ENCODE assay signal across 17 cellular contexts in genomic region chr16:24991349-24991748, GRCh38. TPM values are rescaled to one million over a fixed set of nuclear protein-coding genes. Genes with fewer than 3 reads are reported as not detected.
DNase-seq lines count a peak whose midpoint lies in the region; ATAC-seq and TF ChIP-seq lines count a peak whose summit lies in the region.
"Had no signal": no experiment of that assay in that cellular context is flagged by ENCODE, and none has a peak within 500 bp of the region (broad histone marks: within the 10 kb centered on the region; RNA-seq: fewer than 3 reads in every experiment).

No MANE protein-coding gene starts in this region.

- H3K36me3 Mint-ChIP-seq in activated naive CD8-positive, alpha-beta T cell = no peaks in the 10 kb centered on the region
- H3K36me3 Mint-ChIP-seq in activated naive CD8-positive, alpha-beta T cell treated with anti-CD3 and anti-CD28 coated beads for 36 hours = peaks cover 5% of the 10 kb centered on the region
- H3K36me3 Mint-ChIP-seq in endodermal cell (ENCODE audit: low read depth) = no peaks in the 10 kb centered on the region
- H3K36me3 Mint-ChIP-seq in nephron progenitor cell (ENCODE audit: low read depth) = peaks cover 23% of the 10 kb centered on the region

- H3K27me3 ChIP-seq in endodermal cell (ENCODE audit: control insufficient read depth, insufficient read depth, low read length, poor library complexity, severe bottlenecking) (no peaks in the 10 kb centered on the region), tibial nerve (no peaks in the 10 kb centered on the region)
- H3K27me3 ChIP-seq: body of pancreas had no signal

- ATAC-seq in GM18909 (IDR thresholded peaks at IDR 0.05; ENCODE audit: poor library complexity, unreplicated experiment) (no peak), HG03196 (IDR thresholded peaks at IDR 0.05; ENCODE audit: unreplicated experiment) (no peak), GM18868 (IDR thresholded peaks at IDR 0.05; ENCODE audit: unreplicated experiment) (no peak)
- ATAC-seq: body of pancreas had no signal

- no peak for TF ChIP-seq POLR2A in tibial nerve (IDR thresholded peaks at IDR 0.05)

- H3K27ac Mint-ChIP-seq in activated naive CD8-positive, alpha-beta T cell = peak overlapping the region; percentile 35
- no peak overlapping the region for H3K27ac Mint-ChIP-seq in activated naive CD8-positive, alpha-beta T cell treated with anti-CD3 and anti-CD28 coated beads for 36 hours
- peak overlapping the region; percentile 18 for H3K27ac Mint-ChIP-seq in endodermal cell
- peak overlapping the region; percentile 59 for H3K27ac Mint-ChIP-seq in nephron progenitor cell

- H3K4me1 ChIP-seq in endodermal cell (ENCODE audit: control insufficient read depth, insufficient read depth, low read length) (peaks cover 11% of the 10 kb centered on the region), tibial nerve (peaks cover 0 to 100% (median 71%) of the 10 kb centered on the region in 4 donors)

- H3K4me3 Mint-ChIP-seq in activated naive CD8-positive, alpha-beta T cell = no peak overlapping the region
- no peak overlapping the region for H3K4me3 Mint-ChIP-seq in activated naive CD8-positive, alpha-beta T cell treated with anti-CD3 and anti-CD28 coated beads for 36 hours
- no peak overlapping the region for H3K4me3 Mint-ChIP-seq in endodermal cell
- H3K4me3 Mint-ChIP-seq in nephron progenitor cell = no peak overlapping the region

- H3K9me3 ChIP-seq in endodermal cell (ENCODE audit: control insufficient read depth, low read length) = no peaks in the 10 kb centered on the region
- H3K9me3 ChIP-seq in tibial nerve = no peaks in the 10 kb centered on the region
- H3K9me3 ChIP-seq: body of pancreas had no signal

- no peak overlapping the region for H3K9ac ChIP-seq in endodermal cell (ENCODE audit: extremely low read depth, low read length, poor library complexity, severe bottlenecking)

- no peak overlapping the region for H3K27ac ChIP-seq in endodermal cell (ENCODE audit: low read depth, low read length)
- peak overlapping the region in 3 of 4 donors; percentile 13 to 92 (median 77) for H3K27ac ChIP-seq in tibial nerve
- H3K27ac ChIP-seq: body of pancreas, HL-60 had no signal

- no peaks in the 10 kb centered on the region for H3K36me3 ChIP-seq in endodermal cell (ENCODE audit: control insufficient read depth, insufficient read depth, low read length)
- H3K36me3 ChIP-seq in tibial nerve = no peaks in the 10 kb centered on the region

- no peak for TF ChIP-seq EP300 in tibial nerve (IDR thresholded peaks at IDR 0.05)

- H3K27me3 Mint-ChIP-seq in activated naive CD8-positive, alpha-beta T cell = no peaks in the 10 kb centered on the region
- no peaks in the 10 kb centered on the region for H3K27me3 Mint-ChIP-seq in activated naive CD8-positive, alpha-beta T cell treated with anti-CD3 and anti-CD28 coated beads for 36 hours
- H3K27me3 Mint-ChIP-seq in endodermal cell (ENCODE audit: insufficient read depth) (no peaks in the 10 kb centered on the region), nephron progenitor cell (ENCODE audit: low read depth, poor library complexity) (no peaks in the 10 kb centered on the region)

- WGBS in endodermal cell (ENCODE audit: insufficient coverage in 1 of 2, insufficient read length in 1 of 2), 2 experiments = 82 to 96% methylated on average over 5 of the region's 5 CpGs
- 23 to 33% methylated on average over 5 of the region's 5 CpGs for WGBS in tibial nerve, 2 donors

- peaks cover 86% of the 10 kb centered on the region for H3K4me1 Mint-ChIP-seq in activated naive CD8-positive, alpha-beta T cell (ENCODE audit: low read depth)
- peaks cover 71% of the 10 kb centered on the region for H3K4me1 Mint-ChIP-seq in activated naive CD8-positive, alpha-beta T cell treated with anti-CD3 and anti-CD28 coated beads for 36 hours
- peaks cover 32% of the 10 kb centered on the region for H3K4me1 Mint-ChIP-seq in endodermal cell
- peaks cover 44% of the 10 kb centered on the region for H3K4me1 Mint-ChIP-seq in nephron progenitor cell

- DNase-seq in activated naive CD8-positive, alpha-beta T cell treated with anti-CD3 and anti-CD28 coated beads for 36 hours = no peak
- DNase-seq in endodermal cell (no peak), nephron progenitor cell (no peak), tibial nerve (ENCODE audit: low spot score in 2 of 2) (no peak)
- DNase-seq: activated CD4-positive, alpha-beta T cell treated with anti-CD3 and anti-CD28 coated beads, Interleukin-2, amount 50 U/mL, for 4 hours; body of pancreas; effector CD8-positive, alpha-beta T cell; foreskin melanocyte; NCI-H2029 treated with DMSO at 0.1 percent for 48 hours; stimulated activated CD4-positive, alpha-beta T cell treated with anti-CD3 and anti-CD28 coated beads, Interleukin-4, amount 100 ng/mL, for 24 hours; stimulated activated naive CD4-positive, alpha-beta T cell treated with Interleukin-2 at 50 U/mL for 16 hours; T-helper 9 cell had no signal

- TF ChIP-seq CTCF in endodermal cell (conservative IDR thresholded peaks at IDR 0.05) = no peak
- no peak for TF ChIP-seq CTCF in nephron progenitor cell (IDR thresholded peaks at IDR 0.05)
- TF ChIP-seq CTCF in tibial nerve (IDR thresholded peaks at IDR 0.05) = no peak

- H3K9me3 Mint-ChIP-seq in activated naive CD8-positive, alpha-beta T cell (ENCODE audit: low read depth) = no peaks in the 10 kb centered on the region
- no peaks in the 10 kb centered on the region for H3K9me3 Mint-ChIP-seq in activated naive CD8-positive, alpha-beta T cell treated with anti-CD3 and anti-CD28 coated beads for 36 hours
- H3K9me3 Mint-ChIP-seq in endodermal cell (no peaks in the 10 kb centered on the region), nephron progenitor cell (no peaks in the 10 kb centered on the region)

- H3K4me3 ChIP-seq in endodermal cell (ENCODE audit: low read length) = no peak overlapping the region
- H3K4me3 ChIP-seq in tibial nerve = no peak overlapping the region
- H3K4me3 ChIP-seq: body of pancreas had no signal

RNA-seq across cellular contexts. Expression of gene ARHGAP17, which starts 23.8 kb away (rescaled TPM):
- total RNA-seq in activated naive CD8-positive, alpha-beta T cell treated with anti-CD3 and anti-CD28 coated beads for 36 hours = 10 to 100 TPM; 72.5 to 79.3 TPM
- 100 to 1,000 TPM in 1 of 2 donors, 10 to 100 TPM in 1; 95.0 to 106 TPM for total RNA-seq in endodermal cell
- polyA plus RNA-seq in endodermal cell (2013, experiment 1 of 2) = 59.0 TPM
- polyA plus RNA-seq in endodermal cell (2013, experiment 2 of 2) = 53.9 TPM
- total RNA-seq in tibial nerve = 10 to 100 TPM; 43.3 to 72.6 (median 56.2) TPM
